ENCODE assay signal across 7 cellular contexts in the genomic region with DNA sequence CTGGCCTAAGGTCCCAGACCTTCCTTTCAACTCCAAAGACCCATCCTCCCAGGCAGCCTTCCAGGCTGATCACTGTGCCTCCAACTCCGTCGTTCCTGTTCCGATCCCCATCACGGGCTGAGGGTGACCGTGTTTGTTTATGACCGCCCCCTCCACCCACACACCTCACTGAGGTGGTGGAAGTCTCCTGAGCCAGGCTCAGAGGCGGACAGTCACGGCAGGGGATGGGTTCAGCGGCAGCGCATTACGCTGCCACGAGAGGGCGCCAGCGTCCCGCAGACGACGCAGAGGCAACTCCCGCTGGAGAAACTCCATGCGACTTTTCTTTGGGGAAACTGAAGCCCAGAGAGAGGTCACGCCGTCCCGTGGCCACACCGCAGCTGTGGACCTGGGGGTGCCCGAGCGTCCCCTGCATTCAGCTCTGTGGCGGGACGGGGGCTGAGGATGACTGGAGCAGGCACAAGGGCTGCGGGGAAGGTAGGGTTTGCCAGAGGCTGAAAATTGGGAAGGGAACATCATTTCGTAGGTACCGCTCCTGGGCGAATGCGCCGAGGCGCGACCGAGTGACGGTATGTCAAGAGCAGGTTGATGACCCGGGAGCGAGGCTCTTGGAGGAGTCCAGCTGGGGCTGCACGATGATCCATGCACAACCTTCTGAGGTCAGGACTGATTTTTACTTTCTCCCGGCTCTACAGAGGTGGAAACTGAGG. TPM values are rescaled to one million over a fixed set of nuclear protein-coding genes. Genes with fewer than 3 reads are reported as not detected.
A peak's percentile ranks its signal among the peaks of the same experiment; 100 is the strongest.
DNase-seq lines count a peak whose midpoint lies in the region; ATAC-seq and TF ChIP-seq lines count a peak whose summit lies in the region.

No MANE protein-coding gene starts in this region.

- peaks cover 29% of the 10 kb centered on the region for H3K4me1 Mint-ChIP-seq in activated CD8-positive, alpha-beta T cell treated with anti-CD3 and anti-CD28 coated beads for 36 hours (ENCODE audit: low read depth)

- peak; percentile 99 for TF ChIP-seq CTCF in GM12873 (IDR thresholded peaks at IDR 0.05; ENCODE audit: insufficient read depth, low read depth, low read length, missing control alignments)
- TF ChIP-seq CTCF in activated CD8-positive, alpha-beta T cell treated with anti-CD3 and anti-CD28 coated beads for 36 hours (IDR thresholded peaks at IDR 0.05) = peak; percentile 100

- peak overlapping the region; percentile 77 for H3K4me3 Mint-ChIP-seq in activated CD8-positive, alpha-beta T cell treated with anti-CD3 and anti-CD28 coated beads for 36 hours

- POLR2A ChIA-PET in activated CD8-positive, alpha-beta T cell treated with anti-CD3 and anti-CD28 coated beads for 36 hours (lab: Charles Lee) = interaction anchor here (1.0 to 3.9 kb wide), 5 partner anchors 13 to 82 kb away, joined by 3 to 24 read pairs (median 7); no protein-coding TSS in a partner anchor

- H3K27me3 Mint-ChIP-seq in activated CD8-positive, alpha-beta T cell treated with anti-CD3 and anti-CD28 coated beads for 36 hours = no peaks in the 10 kb centered on the region

- intact Hi-C loops in activated CD8-positive, alpha-beta T cell treated with anti-CD3 and anti-CD28 coated beads for 36 hours (cut with micrococcal nuclease) = loop anchor here (1.0 to 10.0 kb wide), 2 partner anchors 51 to 148 kb away; a partner anchor contains a TSS

- peak overlapping the region; percentile 82 for H3K27ac Mint-ChIP-seq in activated CD8-positive, alpha-beta T cell treated with anti-CD3 and anti-CD28 coated beads for 36 hours

- peaks cover 36% of the 10 kb centered on the region for H3K36me3 Mint-ChIP-seq in activated CD8-positive, alpha-beta T cell treated with anti-CD3 and anti-CD28 coated beads for 36 hours (ENCODE audit: low read depth)

- CTCF ChIA-PET in activated CD8-positive, alpha-beta T cell treated with anti-CD3 and anti-CD28 coated beads for 36 hours (lab: Charles Lee) = interaction anchor here (0.6 to 6.1 kb wide), 17 partner anchors 9 to 256 kb away, joined by 3 to 151 read pairs (median 5); a partner anchor contains a TSS

- H3K9me3 Mint-ChIP-seq in activated CD8-positive, alpha-beta T cell treated with anti-CD3 and anti-CD28 coated beads for 36 hours = no peaks in the 10 kb centered on the region

- ATAC-seq in HG03045 (IDR thresholded peaks at IDR 0.05; ENCODE audit: unreplicated experiment) = peak; percentile 51
- ATAC-seq in activated CD8-positive, alpha-beta T cell treated with anti-CD3 and anti-CD28 coated beads for 36 hours = peak; percentile 65

- DNase-seq in NCI-H748 (lab: John Stamatoyannopoulos, UW; ENCODE audit: unreplicated experiment) = peak; percentile 67
- DNase-seq in activated CD8-positive, alpha-beta T cell treated with anti-CD3 and anti-CD28 coated beads for 36 hours = peak; percentile 85
- DNase-seq in effector CD8-positive, alpha-beta T cell (lab: John Stamatoyannopoulos, UW) = peak; percentile 68
- peak; percentile 79 to 85 for DNase-seq in lung microvascular endothelial cell (ENCODE audit: low read depth in 2 of 2)
- peak; percentile 68 to 74 (median 70) for DNase-seq in stimulated activated CD4-positive, alpha-beta T cell treated with anti-CD3 and anti-CD28 coated beads, TNF-alpha, amount 100 ng/mL, for 4 hours (ENCODE audit: low read depth in 3 of 3)

RNA-seq across cellular contexts. Expression of a gene that starts 0.9 kb away (rescaled TPM):
- total RNA-seq in activated CD8-positive, alpha-beta T cell treated with anti-CD3 and anti-CD28 coated beads for 36 hours = 10 to 100 TPM; 29.1 TPM
- total RNA-seq in lung microvascular endothelial cell = 42.5 and 115 TPM in 2 replicates

RNA-seq across cellular contexts. Expression of a gene that starts 40.1 kb away (rescaled TPM):
- total RNA-seq in activated CD8-positive, alpha-beta T cell treated with anti-CD3 and anti-CD28 coated beads for 36 hours = 1 to 10 TPM in 1 of 2 experiments, under 1 TPM in 1; 0.25 to 1.7 TPM
- total RNA-seq in lung microvascular endothelial cell = under 0.01 and 0.22 TPM in 2 replicates

Comparison
In these comparisons a context has a peak if more than half of its experiments do, and no peak if none do; other contexts are left out.
1. Peak in every context shown above with its lines: DNase-seq and ATAC-seq.